1 cellular context compared by ENCODE assay signal in the genomic region with DNA sequence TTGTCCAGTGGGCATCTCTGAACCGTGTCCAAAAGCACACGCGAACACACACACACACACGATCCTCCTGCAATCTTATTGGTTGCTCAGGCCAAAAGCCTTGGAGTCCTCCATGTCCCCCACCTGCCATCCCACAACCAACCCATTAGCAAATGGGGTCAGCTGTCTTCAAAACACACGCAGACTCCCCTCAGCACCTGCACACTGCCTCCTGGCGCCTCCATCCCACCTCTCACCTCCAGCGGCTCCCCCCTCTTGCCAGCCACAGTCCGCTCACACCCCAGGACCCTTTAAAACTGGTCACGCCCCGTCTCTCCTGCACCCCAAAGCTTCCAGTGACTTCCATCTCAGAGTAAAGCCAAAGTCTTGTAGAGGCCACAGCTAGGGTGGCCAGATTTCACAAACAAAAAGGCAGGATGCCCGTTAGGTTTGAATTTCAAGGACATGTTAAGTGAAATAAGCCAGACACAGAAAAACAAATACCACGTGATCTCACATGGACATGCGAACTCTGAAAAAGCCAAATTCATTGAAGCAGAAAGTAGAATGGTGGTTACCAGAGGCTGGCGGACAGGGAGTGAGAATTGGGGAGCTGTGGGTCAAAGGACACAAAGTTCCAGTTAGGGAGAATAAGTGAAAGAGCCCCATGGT.
TF ChIP-seq lines count a peak whose summit lies in the region.

No MANE protein-coding gene starts in this region.

TF ChIP-seq in liver, 16 proteins besides CTCF, POLR2A, EP300 and RAD21:
- TF ChIP-seq HNF4A (conservative IDR thresholded peaks at IDR 0.05) (peak in 1 of 2 donors; percentile 58), RXRA (IDR thresholded peaks at IDR 0.05) (peak in 1 of 2 donors; percentile 62), REST (IDR thresholded peaks at IDR 0.05) (peak; percentile 36), YY1 (IDR thresholded peaks at IDR 0.05) (peak; percentile 44)
TF ChIP-seq in liver: peak in this region for 4; not testable (repeated sequence) for 12.
